Comparison of ENCODE assay signal across 22 cellular contexts in genomic region chr2:178242552-178242883, GRCh38. TPM values are rescaled to one million over a fixed set of nuclear protein-coding genes. Genes with fewer than 3 reads are reported as not detected.
A peak's percentile ranks its signal among the peaks of the same experiment; 100 is the strongest.
DNase-seq lines count a peak whose midpoint lies in the region; ATAC-seq, FAIRE-seq and TF ChIP-seq lines count a peak whose summit lies in the region.
"Had no signal": no experiment of that assay in that cellular context is flagged by ENCODE, and none has a peak within 500 bp of the region (broad histone marks: within the 10 kb centered on the region; RNA-seq: fewer than 3 reads in every experiment).

No MANE protein-coding gene starts in this region.

- H3K36me3 ChIP-seq in heart left ventricle = no peaks in the 10 kb centered on the region
- H3K36me3 ChIP-seq in SK-N-SH (replicated peaks in 1 of 2; ENCODE audit: control insufficient read depth in 1 of 2, insufficient read depth in 2 of 2, low read length in 1 of 2) = no peaks in the 10 kb centered on the region
- peaks cover 0 to 2% of the 10 kb centered on the region in 2 experiments for H3K36me3 ChIP-seq in keratinocyte (ENCODE audit: control insufficient read depth in 2 of 2, extremely low read depth in 1 of 2, insufficient read depth in 2 of 2, low read length in 2 of 2)
- H3K36me3 ChIP-seq in gastrocnemius medialis = no peaks in the 10 kb centered on the region
- H3K36me3 ChIP-seq in sigmoid colon = no peaks in the 10 kb centered on the region
- H3K36me3 ChIP-seq: ascending aorta, right lobe of liver, transverse colon had no signal

- H3K27me3 ChIP-seq in heart left ventricle (no peaks in the 10 kb centered on the region), SK-N-SH (ENCODE audit: insufficient read depth) (no peaks in the 10 kb centered on the region), keratinocyte (ENCODE audit: control insufficient read depth, extremely low read depth, insufficient read depth, low read length) (no peaks in the 10 kb centered on the region), gastrocnemius medialis (no peaks in the 10 kb centered on the region), sigmoid colon (no peaks in the 10 kb centered on the region)
- H3K27me3 ChIP-seq: ascending aorta, right lobe of liver, transverse colon had no signal

- 39 to 68% (median 50%) methylated on average over 2 of the region's 2 CpGs for WGBS in heart left ventricle, 4 donors
- WGBS in SK-N-SH (ENCODE audit: low lambda C conversion rate) = 49% methylated on average over 2 of the region's 2 CpGs
- WGBS in sigmoid colon, 2 donors = 69 to 74% methylated on average over 2 of the region's 2 CpGs

- H3K9me1 ChIP-seq in keratinocyte (ENCODE audit: control insufficient read depth, extremely low read depth, insufficient read depth, low read length) = peaks cover 4% of the 10 kb centered on the region

- CTCF ChIA-PET in SK-N-SH (lab: Yijun Ruan, JAX) = interaction anchor here (1.0 kb wide), 1 partner anchor 17 kb away, joined by 3 read pairs; no protein-coding TSS in a partner anchor

- TF ChIP-seq CTCF in heart left ventricle (IDR thresholded peaks at IDR 0.05) (no peak), SK-N-SH (IDR thresholded peaks at IDR 0.05) (no peak), keratinocyte (optimal IDR thresholded peaks at IDR 0.05 in 1 of 3, IDR thresholded peaks at IDR 0.05 in 1 of 3, conservative IDR thresholded peaks at IDR 0.05 in 1 of 3; ENCODE audit: extremely low read depth in 1 of 3, insufficient read depth in 2 of 3, low read length in 3 of 3) (no peak), gastrocnemius medialis (IDR thresholded peaks at IDR 0.05 in 4 of 5, conservative IDR thresholded peaks at IDR 0.05 in 1 of 5) (no peak), sigmoid colon (IDR thresholded peaks at IDR 0.05) (no peak)

- POLR2A ChIA-PET in SK-N-SH (lab: Yijun Ruan, JAX) = no interaction called here

- in situ Hi-C loops in gastrocnemius medialis (cut with MboI; ENCODE audit: low sequenced_read_pairs in 4 of 4) = no loop called here

- intact Hi-C loops in left ventricle myocardium superior (cut with micrococcal nuclease) = no loop called here
- intact Hi-C loops in heart left ventricle (cut with DNase I) = loop anchor here in 1 of 10 donors (10.0 kb wide), 1 partner anchor 48 kb away; the partner anchor contains the start of gene OSBPL6
- intact Hi-C loops in gastrocnemius medialis (cut with DNase I; ENCODE audit: low total_unique reads) = no loop called here
- intact Hi-C loops in sigmoid colon (cut with DNase I) = loop anchor here (5.0 kb wide), 1 partner anchor 45 kb away; no protein-coding TSS in a partner anchor

- TF ChIP-seq EP300 in SK-N-SH (IDR thresholded peaks at IDR 0.05; ENCODE audit: borderline replicate concordance in 1 of 2, low read depth in 1 of 2, low read length in 1 of 2) (no peak), sigmoid colon (IDR thresholded peaks at IDR 0.05) (no peak)

- no peak for FAIRE-seq in keratinocyte (lab: Jason Lieb, UNC)
- FAIRE-seq: GM18507 had no signal

- H3K4me3 Mint-ChIP-seq in activated T-cell treated with anti-CD3 and anti-CD28 coated beads, Interleukin-2, amount 50 U/mL, for 24 hours = no peak overlapping the region
- H3K4me3 Mint-ChIP-seq: activated B cell treated with CpG ODN at 0.5 μM for 24 hours; activated CD4-positive, alpha-beta T cell treated with anti-CD3 and anti-CD28 coated beads, Interleukin-2, amount 10 ng/mL, durations not matched to agents 7 days and 5 days; activated naive CD8-positive, alpha-beta T cell treated with anti-CD3 and anti-CD28 coated beads, Interleukin-2, amount 10 ng/mL, durations not matched to agents 7 days and 5 days; H9; neural crest cell; T-helper 1 cell treated with Interleukin-12 subunit alpha and Interleukin-12 subunit beta and Interleukin-4 antibody, amounts not matched to agents 30 μg/mL and 1 μg/mL, for 36 hours had no signal

- no peaks in the 10 kb centered on the region for H3K79me2 ChIP-seq in SK-N-SH (ENCODE audit: insufficient read depth)
- H3K79me2 ChIP-seq in keratinocyte (ENCODE audit: control insufficient read depth, insufficient read depth, low read length) = no peaks in the 10 kb centered on the region

- dilution Hi-C loops in keratinocyte (cut with MboI; ENCODE audit: extremely low pct_ligation_motif_present, low sequenced_read_pairs) = no loop called here

- H4K20me1 ChIP-seq in SK-N-SH (ENCODE audit: insufficient read depth) (no peaks in the 10 kb centered on the region), keratinocyte (ENCODE audit: control insufficient read depth, extremely low read depth, insufficient read depth, low read length) (no peaks in the 10 kb centered on the region)

- H3K27ac ChIP-seq in heart left ventricle (peak overlapping the region in 2 of 12 donors; percentile 56 to 58), SK-N-SH (ENCODE audit: low read depth in 2 of 2, low read length in 1 of 2) (peak overlapping the region in 1 of 2 experiments; percentile 93; a peak in 3 of 4 replicates), keratinocyte (ENCODE audit: control insufficient read depth, insufficient read depth, low read length) (peak overlapping the region; percentile 18), gastrocnemius medialis (peak overlapping the region; percentile 55 to 89 (median 84)), sigmoid colon (no peak overlapping the region)
- H3K27ac ChIP-seq: HL-60, SK-N-MC, transverse colon had no signal

- DNase-seq in left ventricle myocardium superior (no peak), heart left ventricle (no peak), SK-N-SH (no peak), keratinocyte (ENCODE audit: low read depth, low spot score) (no peak), gastrocnemius medialis (no peak), AG20443 (ENCODE audit: low spot score) (no peak), sigmoid colon (no peak)
- DNase-seq in activated T-cell treated with anti-CD3 and anti-CD28 coated beads, Interleukin-2, amount 50 U/mL, for 24 hours = no peak
- DNase-seq: activated B cell treated with CpG ODN at 0.5 μM for 24 hours; activated CD4-positive, alpha-beta T cell treated with anti-CD3 and anti-CD28 coated beads, Interleukin-2, amount 10 ng/mL, durations not matched to agents 7 days and 5 days; activated effector memory CD4-positive, alpha-beta T cell treated with Interleukin-2 at 50 U/mL for 16 hours; activated naive CD8-positive, alpha-beta T cell treated with anti-CD3 and anti-CD28 coated beads, Interleukin-2, amount 10 ng/mL, durations not matched to agents 7 days and 5 days; H9; stimulated activated CD4-positive, alpha-beta T cell treated with anti-CD3 and anti-CD28 coated beads, Interleukin-4, amount 100 ng/mL, for 24 hours had no signal

- H2AFZ ChIP-seq in SK-N-SH (ENCODE audit: low read depth) (0 out of 2 replicates have a peak overlapping the region, but pooled peaks have one; percentile 43), keratinocyte (ENCODE audit: control insufficient read depth, low read length) (no peak overlapping the region)

- H3K9me3 Mint-ChIP-seq in activated T-cell treated with anti-CD3 and anti-CD28 coated beads, Interleukin-2, amount 50 U/mL, for 24 hours = no peaks in the 10 kb centered on the region
- H3K9me3 Mint-ChIP-seq: activated B cell treated with CpG ODN at 0.5 μM for 24 hours; activated CD4-positive, alpha-beta T cell treated with anti-CD3 and anti-CD28 coated beads, Interleukin-2, amount 10 ng/mL, durations not matched to agents 7 days and 5 days; activated naive CD8-positive, alpha-beta T cell treated with anti-CD3 and anti-CD28 coated beads, Interleukin-2, amount 10 ng/mL, durations not matched to agents 7 days and 5 days; H9; neural crest cell; T-helper 1 cell treated with Interleukin-12 subunit alpha and Interleukin-12 subunit beta and Interleukin-4 antibody, amounts not matched to agents 30 μg/mL and 1 μg/mL, for 36 hours had no signal

- H3K4me1 Mint-ChIP-seq in activated T-cell treated with anti-CD3 and anti-CD28 coated beads, Interleukin-2, amount 50 U/mL, for 24 hours (ENCODE audit: low read depth) = no peaks in the 10 kb centered on the region
- H3K4me1 Mint-ChIP-seq: activated B cell treated with CpG ODN at 0.5 μM for 24 hours; activated CD4-positive, alpha-beta T cell treated with anti-CD3 and anti-CD28 coated beads, Interleukin-2, amount 10 ng/mL, durations not matched to agents 7 days and 5 days; activated naive CD8-positive, alpha-beta T cell treated with anti-CD3 and anti-CD28 coated beads, Interleukin-2, amount 10 ng/mL, durations not matched to agents 7 days and 5 days had no signal

- H3K4me1 ChIP-seq in heart left ventricle = peaks cover 0 to 35% (median 13%) of the 10 kb centered on the region in 12 donors
- peaks cover 6 to 18% of the 10 kb centered on the region in 2 experiments for H3K4me1 ChIP-seq in SK-N-SH (ENCODE audit: control insufficient read depth in 1 of 2, insufficient read depth in 2 of 2, low read depth in 1 of 2, low read length in 1 of 2)
- H3K4me1 ChIP-seq in keratinocyte (ENCODE audit: control insufficient read depth, extremely low read depth, insufficient read depth, low read length) = peaks cover 16% of the 10 kb centered on the region
- H3K4me1 ChIP-seq in gastrocnemius medialis = peaks cover 44 to 65% of the 10 kb centered on the region in 2 donors
- H3K4me1 ChIP-seq in sigmoid colon = peaks cover 0 to 13% (median 6%) of the 10 kb centered on the region in 4 donors
- H3K4me1 ChIP-seq: ascending aorta had no signal

- no peak for TF ChIP-seq RAD21 in SK-N-SH (IDR thresholded peaks at IDR 0.05; ENCODE audit: low read length)

- H3F3A ChIP-seq in SK-N-SH (replicated peaks; ENCODE audit: insufficient read depth) = peaks cover 5% of the 10 kb centered on the region

- no peak for TF ChIP-seq POLR2A in heart left ventricle (IDR thresholded peaks at IDR 0.05)
- TF ChIP-seq POLR2A in gastrocnemius medialis (IDR thresholded peaks at IDR 0.05) = no peak
- TF ChIP-seq POLR2A in sigmoid colon (IDR thresholded peaks at IDR 0.05) = no peak

- no peak overlapping the region for H3K9ac ChIP-seq in SK-N-SH
- H3K9ac ChIP-seq in keratinocyte (ENCODE audit: control insufficient read depth, extremely low read depth, insufficient read depth, low read length) = no peak overlapping the region

- peak; percentile 7 for ATAC-seq in left ventricle myocardium superior
- ATAC-seq in heart left ventricle = no peak
- no peak for ATAC-seq in gastrocnemius medialis

- H3K4me2 ChIP-seq in SK-N-SH (peak overlapping the region; percentile 40; the same call in 1 of the 2 replicates), keratinocyte (ENCODE audit: control insufficient read depth, extremely low read depth, insufficient read depth, low read depth, low read length) (no peak overlapping the region)

- H3K36me3 Mint-ChIP-seq in activated T-cell treated with anti-CD3 and anti-CD28 coated beads, Interleukin-2, amount 50 U/mL, for 24 hours (ENCODE audit: low read depth) = no peaks in the 10 kb centered on the region
- H3K36me3 Mint-ChIP-seq: activated naive CD8-positive, alpha-beta T cell treated with anti-CD3 and anti-CD28 coated beads, Interleukin-2, amount 10 ng/mL, durations not matched to agents 7 days and 5 days had no signal

- no peaks in the 10 kb centered on the region for H3K9me3 ChIP-seq in heart left ventricle
- H3K9me3 ChIP-seq in SK-N-SH = no peaks in the 10 kb centered on the region
- H3K9me3 ChIP-seq in keratinocyte (ENCODE audit: control insufficient read depth, low read depth, low read length) = no peaks in the 10 kb centered on the region
- H3K9me3 ChIP-seq in gastrocnemius medialis = no peaks in the 10 kb centered on the region
- H3K9me3 ChIP-seq in sigmoid colon = no peaks in the 10 kb centered on the region
- H3K9me3 ChIP-seq: ascending aorta, right lobe of liver, transverse colon had no signal

- no peaks in the 10 kb centered on the region for H3K9me2 ChIP-seq in SK-N-SH

- H3K4me3 ChIP-seq in heart left ventricle (no peak overlapping the region), SK-N-SH (ENCODE audit: low read depth in 2 of 2, low read length in 1 of 2) (no peak overlapping the region), keratinocyte (ENCODE audit: control insufficient read depth in 2 of 3, extremely low read depth in 1 of 3, insufficient read depth in 2 of 3, low read depth in 1 of 3, low read length in 3 of 3) (no peak overlapping the region), gastrocnemius medialis (no peak overlapping the region), sigmoid colon (no peak overlapping the region)
- H3K4me3 ChIP-seq: ascending aorta, right lobe of liver, transverse colon had no signal

- H3K27ac Mint-ChIP-seq in activated T-cell treated with anti-CD3 and anti-CD28 coated beads, Interleukin-2, amount 50 U/mL, for 24 hours = no peak overlapping the region
- H3K27ac Mint-ChIP-seq: activated B cell treated with CpG ODN at 0.5 μM for 24 hours; activated CD4-positive, alpha-beta T cell treated with anti-CD3 and anti-CD28 coated beads, Interleukin-2, amount 10 ng/mL, durations not matched to agents 7 days and 5 days; activated naive CD8-positive, alpha-beta T cell treated with anti-CD3 and anti-CD28 coated beads, Interleukin-2, amount 10 ng/mL, durations not matched to agents 7 days and 5 days; T-helper 1 cell treated with Interleukin-12 subunit alpha and Interleukin-12 subunit beta and Interleukin-4 antibody, amounts not matched to agents 30 μg/mL and 1 μg/mL, for 36 hours had no signal

- no peaks in the 10 kb centered on the region for H3K27me3 Mint-ChIP-seq in activated T-cell treated with anti-CD3 and anti-CD28 coated beads, Interleukin-2, amount 50 U/mL, for 24 hours

RNA-seq across cellular contexts. Expression of gene OSBPL6, which starts 48.2 kb away (rescaled TPM):
- total RNA-seq in left ventricle myocardium superior (4.6 TPM), heart left ventricle (1 to 10 TPM; 3.0 to 9.6 (median 5.0) TPM), gastrocnemius medialis (10 to 100 TPM; 11.6 to 51.1 (median 40.7) TPM), sigmoid colon (1 to 10 TPM; 1.5 to 3.2 (median 2.3) TPM)
- polyA plus RNA-seq in heart left ventricle (1 to 10 TPM; 1.2 to 2.7 TPM), SK-N-SH (2012; rRNA removed) (2.7 and 3.3 TPM in 2 replicates), keratinocyte (8.2 to 11.6 TPM (median 10.1 TPM) in 3 replicates), sigmoid colon (under 1 TPM; 0.23 to 0.60 (median 0.52) TPM)
- polyA plus RNA-seq in SK-N-SH (2012; cell fraction: cytosol; rRNA removed) = 2.6 and 3.0 TPM in 2 replicates
- 2.7 and 4.6 TPM in 2 replicates for polyA plus RNA-seq in SK-N-SH (2012; cell fraction: nucleus; rRNA removed)
- polyA plus RNA-seq in keratinocyte (2011; ENCODE audit: low read depth) = 5.6 TPM
- 8.1 and 11.3 TPM in 2 replicates for polyA plus RNA-seq in keratinocyte (2011; cell fraction: cytosol; rRNA removed)
- 11.0 and 11.9 TPM in 2 replicates for polyA plus RNA-seq in keratinocyte (2011; cell fraction: nucleus; rRNA removed)
- polyA plus RNA-seq in keratinocyte (2012; ENCODE audit: low replicate concordance) = 8.3 and 9.4 TPM in 2 replicates
- 5.5 to 14.3 TPM (median 10.4 TPM) in 3 replicates for polyA minus RNA-seq in keratinocyte
- 6.3 TPM for polyA minus RNA-seq in keratinocyte (2011; cell fraction: cytosol; rRNA and poly(A)+ RNA removed)
- polyA minus RNA-seq in keratinocyte (2011; cell fraction: nucleus; rRNA and poly(A)+ RNA removed) = 8.1 and 21.3 TPM in 2 replicates
- total RNA-seq: activated B cell treated with CpG ODN at 0.5 μM for 24 hours had no signal

Comparison
In these comparisons a context has a peak if more than half of its experiments do, and no peak if none do; other contexts are left out.
1. H3K27ac ChIP-seq: peak in keratinocyte (single experiment) and gastrocnemius medialis (4 of 4); none in sigmoid colon (0 of 4).